In the genomic region with DNA sequence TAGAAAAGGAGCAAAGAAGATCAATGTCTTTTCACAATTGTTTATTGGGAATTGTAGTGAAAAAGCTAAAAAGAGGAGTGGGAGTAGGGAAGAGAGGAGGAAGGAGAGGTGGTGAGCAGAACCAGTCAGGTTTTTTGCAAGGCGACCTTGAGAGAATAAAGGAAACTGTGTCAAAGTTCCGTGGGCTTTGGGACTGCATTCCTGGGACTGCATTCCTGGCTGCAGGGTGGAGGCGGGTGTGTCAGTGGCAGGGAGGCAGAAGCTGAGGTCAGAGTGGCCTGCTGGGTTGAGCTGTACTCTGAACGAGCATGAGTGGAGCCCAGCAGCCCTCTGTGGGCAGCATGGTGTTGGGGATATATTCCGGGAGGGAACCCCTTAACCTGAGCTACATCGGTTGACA, we compare ENCODE assay signal across 9 cellular contexts.
DNase-seq lines count a peak whose midpoint lies in the region; ATAC-seq, FAIRE-seq and TF ChIP-seq lines count a peak whose summit lies in the region.
"Had no signal": no experiment of that assay in that cellular context is flagged by ENCODE, and none has a peak within 500 bp of the region (broad histone marks: within the 10 kb centered on the region; RNA-seq: fewer than 3 reads in every experiment).

No MANE protein-coding gene starts in this region.

- no peak for ATAC-seq in GM21515 (IDR thresholded peaks at IDR 0.05; ENCODE audit: unreplicated experiment)

- H3K4me3 Mint-ChIP-seq in progenitor cell of endocrine pancreas (ENCODE audit: low read depth) = peak overlapping the region; percentile 35
- H3K4me3 Mint-ChIP-seq: naive B cell had no signal

- H3K9me3 ChIP-seq in adipocyte (ENCODE audit: control insufficient read depth, low read length) = no peaks in the 10 kb centered on the region
- H3K9me3 ChIP-seq in hepatocyte (ENCODE audit: low read depth) = no peaks in the 10 kb centered on the region

- H3K36me3 Mint-ChIP-seq in progenitor cell of endocrine pancreas (ENCODE audit: insufficient read depth) = peaks cover 44% of the 10 kb centered on the region

- DNase-seq in H54 (ENCODE audit: insufficient read length, low spot score) (peak; percentile 63), adipocyte (ENCODE audit: low read depth) (peak; percentile 70), hepatocyte (ENCODE audit: low spot score) (peak; percentile 68), progenitor cell of endocrine pancreas (ENCODE audit: low spot score, unreplicated experiment) (no peak), H4 (ENCODE audit: low spot score) (no peak), epidermal melanocyte (ENCODE audit: insufficient read length, low spot score) (no peak), NCI-H2107 (lab: John Stamatoyannopoulos, UW) (no peak)
- DNase-seq: naive B cell had no signal

- no peak for TF ChIP-seq POLR2A in H54 (IDR thresholded peaks at IDR 0.05; ENCODE audit: low read depth, low read length)

- no peak for TF ChIP-seq CTCF in hepatocyte (IDR thresholded peaks at IDR 0.05; ENCODE audit: poor library complexity)
- no peak for TF ChIP-seq CTCF in progenitor cell of endocrine pancreas (IDR thresholded peaks at IDR 0.05; ENCODE audit: unreplicated experiment)

- H3K27me3 Mint-ChIP-seq in progenitor cell of endocrine pancreas = no peaks in the 10 kb centered on the region
- H3K27me3 Mint-ChIP-seq: naive B cell had no signal

- H3K9me2 ChIP-seq in hepatocyte (replicated peaks; ENCODE audit: insufficient read depth) = no peaks in the 10 kb centered on the region

- no peak overlapping the region for H2AFZ ChIP-seq in hepatocyte

- H3K27me3 ChIP-seq in adipocyte (replicated peaks; ENCODE audit: control insufficient read depth, insufficient read depth, low read length) = no peaks in the 10 kb centered on the region
- no peaks in the 10 kb centered on the region for H3K27me3 ChIP-seq in hepatocyte

- H3K4me2 ChIP-seq in hepatocyte = peak overlapping the region; percentile 8

- 51% methylated on average over 6 of the region's 6 CpGs for WGBS in hepatocyte (ENCODE audit: low lambda C conversion rate, missing lambda C conversion rate)

- peak overlapping the region; percentile 80 for H3K27ac ChIP-seq in hepatocyte

- no peaks in the 10 kb centered on the region for H3K9me3 Mint-ChIP-seq in progenitor cell of endocrine pancreas (ENCODE audit: low read depth)
- H3K9me3 Mint-ChIP-seq: naive B cell had no signal

- H4K20me1 ChIP-seq in hepatocyte (ENCODE audit: insufficient read depth, poor library complexity, severe bottlenecking) = no peaks in the 10 kb centered on the region

- H3K4me1 ChIP-seq in adipocyte (ENCODE audit: control insufficient read depth, insufficient read depth, low read length) (peaks cover 17% of the 10 kb centered on the region), hepatocyte (ENCODE audit: insufficient read depth) (peaks cover 30% of the 10 kb centered on the region)

- H3K27ac Mint-ChIP-seq in progenitor cell of endocrine pancreas = peak overlapping the region; percentile 93
- H3K27ac Mint-ChIP-seq: naive B cell had no signal

- FAIRE-seq in H54 (lab: Jason Lieb, UNC) = peak; percentile 64

- peaks cover 35% of the 10 kb centered on the region for H3K36me3 ChIP-seq in adipocyte (ENCODE audit: control insufficient read depth, insufficient read depth, low read length, severe bottlenecking)
- H3K36me3 ChIP-seq in hepatocyte (replicated peaks; ENCODE audit: insufficient read depth, low read depth) = no peaks in the 10 kb centered on the region

- peaks cover 23% of the 10 kb centered on the region for H3K4me1 Mint-ChIP-seq in progenitor cell of endocrine pancreas (ENCODE audit: low read depth)

- peak overlapping the region; percentile 13 for H3K9ac ChIP-seq in adipocyte (ENCODE audit: low read length)

- no peak overlapping the region for H3K4me3 ChIP-seq in adipocyte (ENCODE audit: low read length)
- no peak overlapping the region for H3K4me3 ChIP-seq in hepatocyte

- no peaks in the 10 kb centered on the region for H3K79me2 ChIP-seq in hepatocyte

Comparison
In these comparisons a context has a peak if more than half of its experiments do, and no peak if none do; other contexts are left out.
1. DNase-seq: peak in H54 (single experiment), adipocyte (single experiment) and hepatocyte (single experiment); none in progenitor cell of endocrine pancreas (single experiment), H4 (single experiment), epidermal melanocyte (single experiment) and NCI-H2107 (single experiment).